ENCODE assay signal across 8 cellular contexts in genomic region chr5:89313044-89313443, GRCh38.
DNase-seq lines count a peak whose midpoint lies in the region; ATAC-seq and TF ChIP-seq lines count a peak whose summit lies in the region.

No MANE protein-coding gene starts in this region.

- peak overlapping the region; percentile 85 for H3K27ac Mint-ChIP-seq in stimulated activated naive CD8-positive, alpha-beta T cell treated with anti-CD3 and anti-CD28 coated beads, Interleukin-15, Interleukin-2, amounts not matched to agents 100 ng/mL and 50 ng/mL, for 24 hours

- ATAC-seq in stimulated activated naive CD8-positive, alpha-beta T cell treated with anti-CD3 and anti-CD28 coated beads, Interleukin-15, Interleukin-2, amounts not matched to agents 100 U/mL and 50 U/mL, for 24 hours, result no peak
- ATAC-seq in PC-3 (no peak; the same call in 1 of the 2 replicates), HG02610 (IDR thresholded peaks at IDR 0.05; ENCODE audit: unreplicated experiment) (no peak)

- H2AFZ ChIP-seq in PC-3 (ENCODE audit: low read length), result no peak overlapping the region

- H3K79me2 ChIP-seq in PC-3 (ENCODE audit: low read length), result no peaks in the 10 kb centered on the region

- no peak overlapping the region for H3K4me3 Mint-ChIP-seq in stimulated activated naive CD8-positive, alpha-beta T cell treated with anti-CD3 and anti-CD28 coated beads, Interleukin-15, Interleukin-2, amounts not matched to agents 100 ng/mL and 50 ng/mL, for 24 hours

- no peaks in the 10 kb centered on the region for H4K20me1 ChIP-seq in PC-3 (ENCODE audit: low read length)

- CTCF ChIA-PET in PC-3 (lab: Charles Lee), result no interaction called here

- no TSS peak for BruUV-seq in PC-3 (replicated peaks; lab: Mats Ljungman, UMichigan)

- H3K4me1 Mint-ChIP-seq in stimulated activated naive CD8-positive, alpha-beta T cell treated with anti-CD3 and anti-CD28 coated beads, Interleukin-15, Interleukin-2, amounts not matched to agents 100 ng/mL and 50 ng/mL, for 24 hours (ENCODE audit: low read depth), result peaks cover 43% of the 10 kb centered on the region

- H3K4me3 ChIP-seq in PC-3 (ENCODE audit: low read length), result no peak overlapping the region
- H3K4me3 ChIP-seq in fibroblast of the aortic adventitia (ENCODE audit: low read depth, low read length), result no peak overlapping the region
- no peak overlapping the region for H3K4me3 ChIP-seq in coronary artery

- H3K9me3 ChIP-seq in PC-3 (ENCODE audit: low read length), result no peaks in the 10 kb centered on the region

- peaks cover 23% of the 10 kb centered on the region for H3K4me1 ChIP-seq in PC-3 (ENCODE audit: insufficient read depth, low read length)

- H3K9me3 Mint-ChIP-seq in stimulated activated naive CD8-positive, alpha-beta T cell treated with anti-CD3 and anti-CD28 coated beads, Interleukin-15, Interleukin-2, amounts not matched to agents 100 ng/mL and 50 ng/mL, for 24 hours, result peaks cover 8% of the 10 kb centered on the region

- H3K27ac ChIP-seq in PC-3 (ENCODE audit: low read length), result peak overlapping the region; percentile 90
- no peak overlapping the region for H3K27ac ChIP-seq in coronary artery

- DNase-seq in stimulated activated naive CD8-positive, alpha-beta T cell treated with anti-CD3 and anti-CD28 coated beads, Interleukin-15, Interleukin-2, amounts not matched to agents 100 U/mL and 50 U/mL, for 24 hours, result no peak
- DNase-seq in PC-3 (peak; percentile 82), fibroblast of the aortic adventitia (ENCODE audit: low read depth) (peak; percentile 46), coronary artery (ENCODE audit: low spot score) (no peak), COR-L47 (lab: John Stamatoyannopoulos, UW) (no peak), SKM-1 (lab: John Stamatoyannopoulos, UW; ENCODE audit: unreplicated experiment) (no peak)

- H3K4me2 ChIP-seq in PC-3 (ENCODE audit: low read length), result peak overlapping the region; percentile 37

- peaks cover 3% of the 10 kb centered on the region for H3K27me3 Mint-ChIP-seq in stimulated activated naive CD8-positive, alpha-beta T cell treated with anti-CD3 and anti-CD28 coated beads, Interleukin-15, Interleukin-2, amounts not matched to agents 100 ng/mL and 50 ng/mL, for 24 hours

- TF ChIP-seq CTCF in PC-3 (conservative IDR thresholded peaks at IDR 0.05; ENCODE audit: low read depth, low read length), result no peak
- no peak for TF ChIP-seq CTCF in fibroblast of the aortic adventitia (IDR thresholded peaks at IDR 0.05; ENCODE audit: insufficient read depth, low read length)
- no peak for TF ChIP-seq CTCF in coronary artery (IDR thresholded peaks at IDR 0.05)

- intact Hi-C loops in PC-3 (cut with micrococcal nuclease), result no loop called here

- H3K36me3 Mint-ChIP-seq in stimulated activated naive CD8-positive, alpha-beta T cell treated with anti-CD3 and anti-CD28 coated beads, Interleukin-15, Interleukin-2, amounts not matched to agents 100 ng/mL and 50 ng/mL, for 24 hours (ENCODE audit: low read depth), result no peaks in the 10 kb centered on the region

- no peaks in the 10 kb centered on the region for H3K9me2 ChIP-seq in PC-3 (replicated peaks; ENCODE audit: low read length)

- POLR2A ChIA-PET in PC-3 (lab: Charles Lee; ENCODE audit: unreplicated experiment), result no interaction called here

- H3K36me3 ChIP-seq in PC-3 (ENCODE audit: low read depth, low read length), result no peaks in the 10 kb centered on the region

- H3F3A ChIP-seq in PC-3 (ENCODE audit: low read length, unreplicated experiment), result peaks cover 4% of the 10 kb centered on the region

- peak overlapping the region; percentile 50 for H3K9ac ChIP-seq in PC-3 (ENCODE audit: low read length)

- H3K27me3 ChIP-seq in PC-3 (ENCODE audit: low read length), result no peaks in the 10 kb centered on the region

Comparison
In these comparisons a context has a peak if more than half of its experiments do, and no peak if none do; other contexts are left out.
1. DNase-seq: peak in PC-3 (single experiment) and fibroblast of the aortic adventitia (single experiment); none in stimulated activated naive CD8-positive, alpha-beta T cell treated with anti-CD3 and anti-CD28 coated beads, Interleukin-15, Interleukin-2, amounts not matched to agents 100 U/mL and 50 U/mL, for 24 hours (single experiment), coronary artery (single experiment), COR-L47 (single experiment) and SKM-1 (single experiment).